In the genomic region with DNA sequence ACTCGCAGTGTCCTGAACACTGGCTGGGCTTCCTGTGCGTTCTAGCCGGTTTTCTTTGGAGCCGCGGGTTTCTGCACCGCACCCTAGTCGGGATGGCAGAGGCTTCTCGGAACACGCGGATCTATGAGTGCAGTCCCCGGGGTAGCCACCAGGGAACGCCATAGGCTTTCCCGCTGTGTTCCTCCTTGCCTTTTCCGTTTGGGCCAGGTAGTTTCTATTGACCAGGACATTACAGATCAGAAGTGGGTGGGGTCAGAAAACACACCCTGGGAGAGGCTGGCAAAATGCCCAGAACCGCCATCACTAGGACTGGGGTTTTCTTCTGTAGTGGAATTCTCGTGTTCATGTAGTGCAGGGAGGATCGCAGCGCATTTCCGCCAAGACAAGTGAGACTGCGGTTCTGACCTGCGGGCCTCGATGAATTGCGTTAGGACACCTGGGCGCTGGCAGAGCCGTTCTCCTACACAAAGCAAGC, we compare ENCODE assay signal across 8 cellular contexts.
DNase-seq lines count a peak whose midpoint lies in the region; ATAC-seq and TF ChIP-seq lines count a peak whose summit lies in the region.
"Not testable (repeated sequence)": the region's sequence is repeated elsewhere in the genome, so short reads cannot be mapped to it uniquely, and the experiment has no call there.

No MANE protein-coding gene starts in this region.

- not testable (repeated sequence) for H3K4me3 ChIP-seq in BJ (ENCODE audit: low read depth, low read length); mucosa of descending colon
- H3K4me3 ChIP-seq in HCT116 (replicated peaks in 1 of 2; ENCODE audit: low read depth in 1 of 2, low read length in 2 of 2) = peak overlapping the region; percentile 40 to 54
- H3K4me3 ChIP-seq in NT2/D1 (ENCODE audit: insufficient read length, low read depth) = peak overlapping the region; percentile 8

- DNase-seq in BJ (ENCODE audit: low read depth); NT2/D1 (ENCODE audit: low read depth, low spot score): not testable (repeated sequence)
- DNase-seq in HCT116 (ENCODE audit: low read depth, low spot score) = peak; percentile 69
- DNase-seq in activated CD8-positive, alpha-beta memory T cell treated with anti-CD3 and anti-CD28 coated beads, Interleukin-2, amount 50 U/mL, for 4 hours = peak; percentile 35
- DNase-seq in glomerular visceral epithelial cell (ENCODE audit: extremely low spot score) = peak; percentile 28
- DNase-seq in mucosa of descending colon = peak; percentile 85 to 97 (median 91)
- peak; percentile 58 to 70 for DNase-seq in stimulated activated CD4-positive, alpha-beta T cell treated with anti-CD3 and anti-CD28 coated beads, Interleukin-2, amount 100 ng/mL, for 24 hours

- H3K27ac Mint-ChIP-seq in brain = not testable (repeated sequence)

- H3K9me2 ChIP-seq in HCT116 (ENCODE audit: insufficient read depth) = not testable (repeated sequence)

- POLR2A ChIA-PET in BJ (lab: Charles Lee) = not testable (repeated sequence)
- POLR2A ChIA-PET in HCT116 (lab: Charles Lee) = interaction anchor here (1.0 to 1.4 kb wide), 5 partner anchors 12 to 161 kb away, joined by 3 to 17 read pairs (median 7); no protein-coding TSS in a partner anchor

- peak overlapping the region; percentile 59 for H3K27ac ChIP-seq in HCT116 (ENCODE audit: low read depth, low read length)

- not testable (repeated sequence) for ATAC-seq in HCT116
- ATAC-seq in mucosa of descending colon = peak; percentile 52

- H3K9me3 ChIP-seq in HCT116 (ENCODE audit: control insufficient read depth in 1 of 2, insufficient read depth in 1 of 2, low read depth in 1 of 2, low read length in 2 of 2); NT2/D1 (ENCODE audit: insufficient read depth, low read length); mucosa of descending colon: not testable (repeated sequence)

- H3K4me2 ChIP-seq in HCT116 (ENCODE audit: low read length) = peak overlapping the region; percentile 84

- H3K4me1 Mint-ChIP-seq in brain = peaks cover 17% of the 10 kb centered on the region

- 0 out of 2 replicates have a peak, but pooled peaks have one; percentile 18 for TF ChIP-seq CTCF in BJ (IDR thresholded peaks at IDR 0.05; ENCODE audit: insufficient read depth, low read depth, low read length)
- TF ChIP-seq CTCF in HCT116 (IDR thresholded peaks at IDR 0.05 in 2 of 3, conservative IDR thresholded peaks at IDR 0.05 in 1 of 3; ENCODE audit: borderline replicate concordance in 1 of 3, insufficient read depth in 1 of 3, low read depth in 2 of 3, low read length in 2 of 3) = peak in 2 of 3 experiments; percentile 59; a peak in 4 of 6 replicates
- peak; percentile 38 to 69 for TF ChIP-seq CTCF in brain (conservative IDR thresholded peaks at IDR 0.05)
- TF ChIP-seq CTCF in mucosa of descending colon (IDR thresholded peaks at IDR 0.05) = peak; percentile 57

- not testable (repeated sequence) for H3K79me2 ChIP-seq in HCT116 (ENCODE audit: insufficient read depth, low read length)

- TF ChIP-seq RAD21 in HCT116 (IDR thresholded peaks at IDR 0.05; ENCODE audit: low read depth) = peak; percentile 53

- TF ChIP-seq POLR2A in HCT116 (IDR thresholded peaks at IDR 0.05; ENCODE audit: borderline replicate concordance, extremely low read depth, insufficient read depth, insufficient read length) = not testable (repeated sequence)

- RAD21 ChIA-PET in HCT116 (lab: Charles Lee; ENCODE audit: low non-redundant PET in 1 of 2, low total read pairs in 2 of 2, uncharacterized antibody in 2 of 2, unreplicated experiment in 2 of 2) = not testable (repeated sequence)

- H3K4me1 ChIP-seq in HCT116 (ENCODE audit: control insufficient read depth in 1 of 2, insufficient read depth in 2 of 2, low read length in 2 of 2) (peaks cover 9 to 48% of the 10 kb centered on the region in 2 experiments), mucosa of descending colon (ENCODE audit: low read depth) (peaks cover 10% of the 10 kb centered on the region)
- H3K4me1 ChIP-seq in NT2/D1 (ENCODE audit: insufficient read depth, insufficient read length) = not testable (repeated sequence)

- not testable (repeated sequence) for H4K20me1 ChIP-seq in HCT116 (ENCODE audit: insufficient read depth)

- intact Hi-C loops in HCT116 (cut with micrococcal nuclease); mucosa of descending colon (cut with DNase I, micrococcal nuclease): not testable (repeated sequence)

- H3K27me3 ChIP-seq in BJ (ENCODE audit: control insufficient read depth, insufficient read depth, low read length) = peaks cover 19% of the 10 kb centered on the region
- not testable (repeated sequence) for H3K27me3 ChIP-seq in HCT116 (ENCODE audit: insufficient read depth, low read length); NT2/D1 (ENCODE audit: insufficient read depth, insufficient read length)

- CTCF ChIA-PET in BJ (lab: Yijun Ruan, JAX); HCT116 (lab: Charles Lee): not testable (repeated sequence)

- not testable (repeated sequence) for H3K36me3 Mint-ChIP-seq in brain

- not testable (repeated sequence) for H3K36me3 ChIP-seq in BJ (ENCODE audit: control insufficient read depth, insufficient read depth, low read length); HCT116 (ENCODE audit: control insufficient read depth in 1 of 2, insufficient read depth in 2 of 2, low read length in 2 of 2); NT2/D1 (ENCODE audit: insufficient read depth, insufficient read length, low read length); mucosa of descending colon (ENCODE audit: low read depth)

- peaks cover 86% of the 10 kb centered on the region for H3K27me3 Mint-ChIP-seq in brain

- peak overlapping the region; percentile 77 to 92 (median 85) for H3K4me3 Mint-ChIP-seq in brain

- H2AFZ ChIP-seq in HCT116 (ENCODE audit: low read depth, low read length, poor library complexity, severe bottlenecking) = not testable (repeated sequence)

- not testable (repeated sequence) for H3K9me3 Mint-ChIP-seq in brain

- peak overlapping the region; percentile 62 for H3K9ac ChIP-seq in HCT116 (ENCODE audit: low read length)
- H3K9ac ChIP-seq in NT2/D1 (ENCODE audit: insufficient read length, low read depth) = not testable (repeated sequence)

- BruUV-seq in HCT116 (replicated peaks; lab: Mats Ljungman, UMichigan) = not testable (repeated sequence)
